20 cellular contexts compared by ENCODE assay signal in genomic region chr6:146781836-146782235, GRCh38.
"Had no signal": no experiment of that assay in that cellular context is flagged by ENCODE, and none has a peak within 500 bp of the region (broad histone marks: within the 10 kb centered on the region; RNA-seq: fewer than 3 reads in every experiment).

No MANE protein-coding gene starts in this region.

- H3K4me3 ChIP-seq: SJSA1, SK-N-MC had no signal

- FAIRE-seq: RCC 7860 had no signal

- DNase-seq: KBM-7, MV-4-11, NCI-H1048, NCI-H1105, NCI-H1417, NCI-H1436 treated with DMSO at 0.1 percent for 48 hours, NCI-H1694 treated with DMSO at 0.1 percent for 48 hours, NCI-H1930, NCI-H2081, NCI-H2107, NCI-H2227 treated with DMSO at 0.1 percent for 48 hours, NCI-H524 treated with DMSO at 0.1 percent for 48 hours, NCI-H69, NCI-H774, Right ventricle myocardium superior, RPMI8226, SIG-M5 had no signal
